In genomic region chr17:4939804-4940624, GRCh38 we compare ENCODE assay signal across 8 cellular contexts. TPM values are rescaled to one million over a fixed set of nuclear protein-coding genes. Genes with fewer than 3 reads are reported as not detected.
A peak's percentile ranks its signal among the peaks of the same experiment; 100 is the strongest.
DNase-seq lines count a peak whose midpoint lies in the region; ATAC-seq and TF ChIP-seq lines count a peak whose summit lies in the region.

Gene RNF167, plus strand, starts transcription at chr17:4940268. Its CDS starts 642 bp downstream, at chr17:4940910.
Gene SLC25A11, minus strand, starts transcription at chr17:4940046. Its CDS starts 136 bp downstream, at chr17:4939910.

- H3K9ac ChIP-seq in KMS-11 (peak within 1 kb of the TSS; percentile 73; the same call in 1 of the 2 replicates), mucosa of stomach (ENCODE audit: low read length) (peak within 1 kb of the TSS; percentile 93)

- no peaks in the 10 kb centered on the region for H3K79me2 ChIP-seq in KMS-11 (ENCODE audit: insufficient read depth, low read depth)

- H3K27me3 ChIP-seq in KMS-11 (ENCODE audit: insufficient read depth, low read depth) = no peaks in the 10 kb centered on the region
- no peaks in the 10 kb centered on the region for H3K27me3 ChIP-seq in Peyer's patch
- H3K27me3 ChIP-seq in esophagus (ENCODE audit: control insufficient read depth in 1 of 2, insufficient read depth in 2 of 2, low read length in 2 of 2) = no peaks in the 10 kb centered on the region
- no peaks in the 10 kb centered on the region for H3K27me3 ChIP-seq in mucosa of stomach (ENCODE audit: control insufficient read depth, insufficient read depth, low read length)

- peak; percentile 92 for DNase-seq in DMS53 treated with DMSO at 0.1 percent for 48 hours (lab: John Stamatoyannopoulos, UW; ENCODE audit: unreplicated experiment)
- peak; percentile 95 to 98 (median 96) for DNase-seq in Peyer's patch
- peak; percentile 98 for DNase-seq in activated T-cell treated with anti-CD3 and anti-CD28 coated beads, Interleukin-2, amount 50 U/mL, for 48 hours
- peak; percentile 86 to 88 for DNase-seq in stimulated activated CD8-positive, alpha-beta memory T cell treated with anti-CD3 and anti-CD28 coated beads, Interleukin-7, amount 100 ng/mL, for 1 hour (ENCODE audit: low read depth in 2 of 2)

- no peak within 1 kb of the TSS; the same call in 1 of the 2 replicates for H2AFZ ChIP-seq in KMS-11 (ENCODE audit: low read depth)

- H3K36me3 ChIP-seq in KMS-11 (ENCODE audit: insufficient read depth) = no peaks in the 10 kb centered on the region
- H3K36me3 ChIP-seq in Peyer's patch = peaks cover 0 to 52% (median 0%) of the 10 kb centered on the region in 3 donors
- H3K36me3 ChIP-seq in esophagus (ENCODE audit: control insufficient read depth in 2 of 2, insufficient read depth in 2 of 2, low read length in 1 of 2) = peaks cover 5 to 39% of the 10 kb centered on the region in 2 donors
- H3K36me3 ChIP-seq in mucosa of stomach (ENCODE audit: control insufficient read depth, insufficient read depth, low read length) = peaks cover 9% of the 10 kb centered on the region

- 0% methylated on average over 72 to 75 of the region's 75 CpGs for WGBS in esophagus, 2 donors

- peak; percentile 73 to 83 for TF ChIP-seq POLR2A in Peyer's patch (IDR thresholded peaks at IDR 0.05)

- TF ChIP-seq CTCF in KMS-11 (conservative IDR thresholded peaks at IDR 0.05; ENCODE audit: low read depth, low read length) (no peak), Peyer's patch (IDR thresholded peaks at IDR 0.05) (peak in 2 of 6 experiments; percentile 2 to 15)

- no peak within 1 kb of the TSS for H3K4me3 ChIP-seq in KMS-11 (IDR thresholded peaks at IDR 0.05; ENCODE audit: insufficient read depth, low read depth, low read length)
- H3K4me3 ChIP-seq in Peyer's patch = peak within 1 kb of the TSS; percentile 62 to 89 (median 78)
- H3K4me3 ChIP-seq in esophagus (ENCODE audit: low read depth in 1 of 2, low read length in 2 of 2) = peak within 1 kb of the TSS; percentile 76 to 83
- H3K4me3 ChIP-seq in mucosa of stomach (ENCODE audit: low read length) = peak within 1 kb of the TSS; percentile 70

- peak within 1 kb of the TSS; percentile 60 for H3K27ac ChIP-seq in KMS-11
- H3K27ac ChIP-seq in Peyer's patch = peak within 1 kb of the TSS; percentile 85 to 97 (median 96)
- H3K27ac ChIP-seq in esophagus (ENCODE audit: low read depth in 2 of 2, low read length in 1 of 2) = peak within 1 kb of the TSS; percentile 90 to 99

- ATAC-seq in GM21737 (IDR thresholded peaks at IDR 0.05; ENCODE audit: unreplicated experiment) = peak; percentile 61

- H4K20me1 ChIP-seq in KMS-11 (ENCODE audit: insufficient read depth) = no peaks in the 10 kb centered on the region

- H3K4me1 ChIP-seq in KMS-11 (ENCODE audit: low read depth, poor library complexity, severe bottlenecking) (no peaks in the 10 kb centered on the region), Peyer's patch (peaks cover 0 to 57% (median 27%) of the 10 kb centered on the region in 4 donors), esophagus (ENCODE audit: control insufficient read depth in 2 of 2, insufficient read depth in 2 of 2, low read length in 1 of 2) (peaks cover 6 to 9% of the 10 kb centered on the region in 2 donors), mucosa of stomach (ENCODE audit: control insufficient read depth, insufficient read depth, low read length) (peaks cover 39% of the 10 kb centered on the region)

- peak within 1 kb of the TSS; percentile 45; the same call in 1 of the 2 replicates for H3K4me2 ChIP-seq in KMS-11

- H3K9me3 ChIP-seq in Peyer's patch (no peaks in the 10 kb centered on the region), esophagus (ENCODE audit: control insufficient read depth in 2 of 2, insufficient read depth in 1 of 2, low read depth in 1 of 2, low read length in 1 of 2) (no peaks in the 10 kb centered on the region), mucosa of stomach (ENCODE audit: control insufficient read depth, low read length) (no peaks in the 10 kb centered on the region)

RNA-seq across cellular contexts. Expression of gene RNF167, which starts in this region (rescaled TPM):
- 10 to 100 TPM; 57.8 to 92.1 (median 78.9) TPM for total RNA-seq in Peyer's patch
- 100 to 1,000 TPM in 1 of 2 donors, 10 to 100 TPM in 1; 79.5 to 149 TPM for polyA plus RNA-seq in esophagus

RNA-seq across cellular contexts. Expression of gene SLC25A11, which starts in this region (rescaled TPM):
- 10 to 100 TPM; 30.5 to 84.1 (median 60.4) TPM for total RNA-seq in Peyer's patch
- polyA plus RNA-seq in esophagus = 10 to 100 TPM; 18.3 to 43.4 TPM
